ENCODE assay signal across 8 cellular contexts in genomic region chr19:2239771-2240770, GRCh38. TPM values are rescaled to one million over a fixed set of nuclear protein-coding genes. Genes with fewer than 3 reads are reported as not detected.
DNase-seq lines count a peak whose midpoint lies in the region; ATAC-seq and TF ChIP-seq lines count a peak whose summit lies in the region.

No MANE protein-coding gene starts in this region.

- H3K36me3 ChIP-seq in ACC112 (ENCODE audit: insufficient read depth, low read length), result no peaks in the 10 kb centered on the region

- H3K9me3 Mint-ChIP-seq in HFFc6 (peaks cover 15% of the 10 kb centered on the region), immature natural killer cell (peaks cover 0 to 2% (median 0%) of the 10 kb centered on the region in 6 donors)
- H3K9me3 Mint-ChIP-seq in activated naive CD8-positive, alpha-beta T cell treated with anti-CD3 and anti-CD28 coated beads, Interleukin-2, amount 10 ng/mL, durations not matched to agents 7 days and 5 days, result no peaks in the 10 kb centered on the region

- H3K36me3 Mint-ChIP-seq in HFFc6 (ENCODE audit: low read depth), result peaks cover 24% of the 10 kb centered on the region
- H3K36me3 Mint-ChIP-seq in activated naive CD8-positive, alpha-beta T cell treated with anti-CD3 and anti-CD28 coated beads, Interleukin-2, amount 10 ng/mL, durations not matched to agents 7 days and 5 days, result peaks cover 27% of the 10 kb centered on the region
- peaks cover 0 to 9% (median 4%) of the 10 kb centered on the region in 3 donors for H3K36me3 Mint-ChIP-seq in immature natural killer cell

- no peak for ATAC-seq in activated naive CD8-positive, alpha-beta T cell treated with anti-CD3 and anti-CD28 coated beads, Interleukin-2, amount 10 ng/mL, durations not matched to agents 7 days and 5 days (ENCODE audit: low read depth)
- ATAC-seq in HG02870 (IDR thresholded peaks at IDR 0.05; ENCODE audit: unreplicated experiment), result no peak

- peaks cover 24% of the 10 kb centered on the region for H3K4me1 ChIP-seq in ACC112 (ENCODE audit: control insufficient read depth, insufficient read depth, low read length, unreplicated experiment)

- peak overlapping the region; percentile 94 for H3K4me3 ChIP-seq in ACC112 (ENCODE audit: low read depth, low read length)

- peak overlapping the region; percentile 41; the same call in 1 of the 2 replicates for H3K27ac ChIP-seq in ACC112 (ENCODE audit: low read depth, low read length)
- peak overlapping the region; percentile 46 for H3K27ac ChIP-seq in substantia nigra (ENCODE audit: low read depth, low read length, poor library complexity, severe bottlenecking)

- peaks cover 83% of the 10 kb centered on the region for H3K79me2 ChIP-seq in ACC112 (ENCODE audit: control insufficient read depth, insufficient read depth, low read length, unreplicated experiment)

- POLR2A ChIA-PET in activated naive CD8-positive, alpha-beta T cell treated with anti-CD3 and anti-CD28 coated beads, Interleukin-2, amount 10 ng/mL, durations not matched to agents 7 days and 5 days (lab: Charles Lee), result interaction anchor here (0.6 to 4.5 kb wide), 13 partner anchors 10 to 381 kb away, joined by 3 to 71 read pairs (median 5); partner anchors contain the start of genes LSM7 and SPPL2B

- DNase-seq in HFFc6 (peak; percentile 27), immature natural killer cell (peak in 2 of 3 donors; percentile 37 to 39), substantia nigra (lab: John Stamatoyannopoulos, UW) (peak in 2 of 49 donors; percentile 3 to 6), putamen (ENCODE audit: low spot score) (no peak), NCI-H510A treated with DMSO at 0.1 percent for 48 hours (lab: John Stamatoyannopoulos, UW) (no peak)
- no peak for DNase-seq in activated naive CD8-positive, alpha-beta T cell treated with anti-CD3 and anti-CD28 coated beads, Interleukin-2, amount 10 ng/mL, durations not matched to agents 7 days and 5 days

- peak overlapping the region; percentile 89 for H3K4me3 Mint-ChIP-seq in HFFc6
- H3K4me3 Mint-ChIP-seq in activated naive CD8-positive, alpha-beta T cell treated with anti-CD3 and anti-CD28 coated beads, Interleukin-2, amount 10 ng/mL, durations not matched to agents 7 days and 5 days, result peak overlapping the region; percentile 100
- H3K4me3 Mint-ChIP-seq in immature natural killer cell, result peak overlapping the region; percentile 90 to 99 (median 92)

- H3K27me3 Mint-ChIP-seq in HFFc6 (ENCODE audit: insufficient read depth), result peaks cover 3% of the 10 kb centered on the region; the same call in 1 of the 2 replicates
- H3K27me3 Mint-ChIP-seq in activated naive CD8-positive, alpha-beta T cell treated with anti-CD3 and anti-CD28 coated beads, Interleukin-2, amount 10 ng/mL, durations not matched to agents 7 days and 5 days, result no peaks in the 10 kb centered on the region
- peaks cover 12 to 21% (median 15%) of the 10 kb centered on the region in 3 donors for H3K27me3 Mint-ChIP-seq in immature natural killer cell (ENCODE audit: low read depth in 3 of 3)

- peaks cover 55% of the 10 kb centered on the region for H3K4me1 Mint-ChIP-seq in HFFc6 (ENCODE audit: low read depth)
- H3K4me1 Mint-ChIP-seq in activated naive CD8-positive, alpha-beta T cell treated with anti-CD3 and anti-CD28 coated beads, Interleukin-2, amount 10 ng/mL, durations not matched to agents 7 days and 5 days, result peaks cover 39% of the 10 kb centered on the region
- peaks cover 63 to 67% of the 10 kb centered on the region in 2 donors for H3K4me1 Mint-ChIP-seq in immature natural killer cell

- no peaks in the 10 kb centered on the region for H3K27me3 ChIP-seq in ACC112 (ENCODE audit: insufficient read depth, low read length)

- TF ChIP-seq CTCF in HFFc6 (IDR thresholded peaks at IDR 0.05), result no peak

- peak overlapping the region; percentile 77 for H3K27ac Mint-ChIP-seq in HFFc6
- H3K27ac Mint-ChIP-seq in activated naive CD8-positive, alpha-beta T cell treated with anti-CD3 and anti-CD28 coated beads, Interleukin-2, amount 10 ng/mL, durations not matched to agents 7 days and 5 days, result peak overlapping the region; percentile 73
- H3K27ac Mint-ChIP-seq in immature natural killer cell, result peak overlapping the region; percentile 91 to 99 (median 94)

- no peak overlapping the region for H2AFZ ChIP-seq in ACC112 (ENCODE audit: low read length, unreplicated experiment)

RNA-seq across cellular contexts. Expression of gene SF3A2, which starts 3.4 kb away (rescaled TPM):
- total RNA-seq in HFFc6 (2021; fragmentation: NEBNext Ultra II Directional; extraction: Animal tissue kit (Norgen Biotek cat#: 25700)), result 10 to 100 TPM; 48.7 to 60.6 (median 54.8) TPM
- total RNA-seq in activated naive CD8-positive, alpha-beta T cell treated with anti-CD3 and anti-CD28 coated beads, Interleukin-2, amount 10 ng/mL, durations not matched to agents 7 days and 5 days, result 100 to 1,000 TPM; 171 TPM
- 10 to 100 TPM in 2 of 3 donors, 1 to 10 TPM in 1; 6.2 to 40.9 (median 11.1) TPM for polyA plus RNA-seq in immature natural killer cell

RNA-seq across cellular contexts. Expression of gene PLEKHJ1, which starts 3.9 kb away (rescaled TPM):
- total RNA-seq in HFFc6 (2021; fragmentation: NEBNext Ultra II Directional; extraction: Animal tissue kit (Norgen Biotek cat#: 25700)), result 10 to 100 TPM; 45.9 to 57.3 (median 50.2) TPM
- 10 to 100 TPM; 69.8 to 71.3 TPM for total RNA-seq in activated naive CD8-positive, alpha-beta T cell treated with anti-CD3 and anti-CD28 coated beads, Interleukin-2, amount 10 ng/mL, durations not matched to agents 7 days and 5 days
- polyA plus RNA-seq in immature natural killer cell, result 100 to 1,000 TPM; 115 to 148 (median 117) TPM

RNA-seq across cellular contexts. Expression of gene AMH, which starts 9.1 kb away (rescaled TPM):
- 1 to 10 TPM in 5 of 6 experiments, under 1 TPM in 1; 0.98 to 2.3 (median 1.4) TPM for total RNA-seq in HFFc6 (2021; fragmentation: NEBNext Ultra II Directional; extraction: Animal tissue kit (Norgen Biotek cat#: 25700))
- 10 to 100 TPM in 1 of 2 experiments, 1 to 10 TPM in 1; 9.7 to 10.4 TPM for total RNA-seq in activated naive CD8-positive, alpha-beta T cell treated with anti-CD3 and anti-CD28 coated beads, Interleukin-2, amount 10 ng/mL, durations not matched to agents 7 days and 5 days
- polyA plus RNA-seq in immature natural killer cell, result not detected

RNA-seq across cellular contexts. Expression of gene JSRP1, which starts 16.1 kb away (rescaled TPM):
- total RNA-seq in HFFc6 (2021; fragmentation: NEBNext Ultra II Directional; extraction: Animal tissue kit (Norgen Biotek cat#: 25700)), result under 1 TPM; 0.27 to 0.99 (median 0.72) TPM
- total RNA-seq in activated naive CD8-positive, alpha-beta T cell treated with anti-CD3 and anti-CD28 coated beads, Interleukin-2, amount 10 ng/mL, durations not matched to agents 7 days and 5 days, result 1 to 10 TPM; 1.1 to 1.4 TPM
- polyA plus RNA-seq in immature natural killer cell, result under 1 TPM in 1 of 3 donors, not detected in 2; 0.94 TPM

RNA-seq across cellular contexts. Expression of gene PEAK3, which starts 41.9 kb away (rescaled TPM):
- total RNA-seq in HFFc6 (2021; fragmentation: NEBNext Ultra II Directional; extraction: Animal tissue kit (Norgen Biotek cat#: 25700)), result under 1 TPM; 0.07 to 0.53 (median 0.36) TPM
- total RNA-seq in activated naive CD8-positive, alpha-beta T cell treated with anti-CD3 and anti-CD28 coated beads, Interleukin-2, amount 10 ng/mL, durations not matched to agents 7 days and 5 days, result under 1 TPM in 1 of 2 experiments, not detected in 1; 0.14 TPM
- polyA plus RNA-seq in immature natural killer cell, result 10 to 100 TPM in 1 of 3 donors, 1 to 10 TPM in 1, under 1 TPM in 1; 0.96 to 10.8 (median 2.5) TPM

Comparison
In these comparisons a context has a peak if more than half of its experiments do, and no peak if none do; other contexts are left out.
1. DNase-seq: peak in HFFc6 (single experiment) and immature natural killer cell (2 of 3); none in activated naive CD8-positive, alpha-beta T cell treated with anti-CD3 and anti-CD28 coated beads, Interleukin-2, amount 10 ng/mL, durations not matched to agents 7 days and 5 days (single experiment), putamen (single experiment) and NCI-H510A treated with DMSO at 0.1 percent for 48 hours (single experiment).
2. Peak in every context shown above with its lines, with median percentiles within 50 percentile points of each other: H3K27ac Mint-ChIP-seq and H3K4me3 Mint-ChIP-seq.